Comparison of ENCODE assay signal across 7 cellular contexts in the genomic region with DNA sequence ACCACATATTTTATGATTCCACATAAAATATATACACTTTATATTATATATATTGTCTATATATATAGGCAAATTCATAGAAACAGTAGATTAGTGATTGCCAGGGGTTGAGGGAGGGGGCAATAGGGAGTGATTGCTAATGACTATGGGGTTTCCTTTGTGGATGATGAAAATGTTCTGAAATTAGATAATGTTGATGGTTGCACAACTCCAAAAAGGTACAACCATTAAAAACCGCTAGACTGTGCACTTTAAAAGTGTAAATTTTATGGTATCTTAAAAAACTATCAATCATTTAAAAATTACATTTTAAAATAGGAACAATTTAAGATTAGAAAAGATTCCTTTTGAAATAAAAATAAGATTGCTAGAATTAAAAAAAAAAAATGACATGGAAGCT.
"Had no signal": no experiment of that assay in that cellular context is flagged by ENCODE, and none has a peak within 500 bp of the region (broad histone marks: within the 10 kb centered on the region; RNA-seq: fewer than 3 reads in every experiment).

No MANE protein-coding gene starts in this region.

- H3K27me3 Mint-ChIP-seq: IgD-negative memory B cell had no signal

- H3K27ac Mint-ChIP-seq: IgD-negative memory B cell had no signal

- H3K27ac ChIP-seq: HL-60 had no signal

- ATAC-seq: HepG2 had no signal

- FAIRE-seq: HTR-8/SVneo had no signal

- H3K36me3 Mint-ChIP-seq: IgD-negative memory B cell had no signal

- DNase-seq: IMR-90, KBM-7, KG1 had no signal

- H3K9me3 Mint-ChIP-seq: IgD-negative memory B cell had no signal

- H3K4me3 Mint-ChIP-seq: IgD-negative memory B cell had no signal
